Comparison of ENCODE assay signal across 1 cellular context in genomic region chr2:139626128-139626527, GRCh38.
TF ChIP-seq lines count a peak whose summit lies in the region.

No MANE protein-coding gene starts in this region.

TF ChIP-seq in A549, 52 proteins besides CTCF, POLR2A, EP300 and RAD21 (continued from another document):
- no peak for TF ChIP-seq KDM1A (IDR thresholded peaks at IDR 0.05; ENCODE audit: low read depth)
